9 cellular contexts compared by ENCODE assay signal in genomic region chrX:14496674-14497073, GRCh38. TPM values are rescaled to one million over a fixed set of nuclear protein-coding genes. Genes with fewer than 3 reads are reported as not detected.
DNase-seq lines count a peak whose midpoint lies in the region; ATAC-seq and TF ChIP-seq lines count a peak whose summit lies in the region.
"Had no signal": no experiment of that assay in that cellular context is flagged by ENCODE, and none has a peak within 500 bp of the region (broad histone marks: within the 10 kb centered on the region; RNA-seq: fewer than 3 reads in every experiment).

No MANE protein-coding gene starts in this region.

- TF ChIP-seq EP300 in transverse colon (IDR thresholded peaks at IDR 0.05; ENCODE audit: low read depth) = no peak
- TF ChIP-seq EP300 in upper lobe of left lung (IDR thresholded peaks at IDR 0.05) = no peak

- no peak for DNase-seq in heart right ventricle
- DNase-seq in left cardiac atrium = no peak
- no peak for DNase-seq in effector memory CD4-positive, alpha-beta T cell
- no peak for DNase-seq in transverse colon
- DNase-seq in upper lobe of left lung = no peak
- DNase-seq in MG63 = no peak
- DNase-seq in NCI-H146 (lab: John Stamatoyannopoulos, UW) = no peak
- DNase-seq: activated CD4-positive, alpha-beta T cell treated with anti-CD3 and anti-CD28 coated beads, Interleukin-2, amount 50 U/mL, for 4 hours had no signal

- H3K4me3 ChIP-seq in heart right ventricle (peak overlapping the region in 6 of 10 donors; percentile 32 to 42 (median 36)), transverse colon (peak overlapping the region in 1 of 4 donors; percentile 23), upper lobe of left lung (peak overlapping the region in 2 of 4 donors; percentile 34), MG63 (no peak overlapping the region; the same call in 1 of the 2 replicates)
- H3K4me3 ChIP-seq in effector memory CD4-positive, alpha-beta T cell (ENCODE audit: insufficient read depth, low read depth, low read length, poor library complexity, severe bottlenecking) = peak overlapping the region; percentile 43

- intact Hi-C loops in heart right ventricle (cut with DNase I) (loop anchor here in 2 of 10 donors (2.0 to 5.0 kb wide), 2 partner anchors 26 to 754 kb away; no protein-coding TSS in a partner anchor), left cardiac atrium (cut with DNase I) (no loop called here), transverse colon (cut with DNase I; ENCODE audit: low total_unique reads) (no loop called here)

- WGBS in heart right ventricle, 2 donors = 52 to 61% methylated on average over 3 of the region's 3 CpGs
- 49 to 57% methylated on average over 1 to 3 of the region's 3 CpGs for WGBS in transverse colon (ENCODE audit: low coverage in 1 of 2), 2 donors
- 46 to 57% methylated on average over 3 of the region's 3 CpGs for WGBS in upper lobe of left lung, 2 donors

- H3K9me3 ChIP-seq in heart right ventricle (no peaks in the 10 kb centered on the region), transverse colon (no peaks in the 10 kb centered on the region), upper lobe of left lung (no peaks in the 10 kb centered on the region), MG63 (no peaks in the 10 kb centered on the region)
- no peaks in the 10 kb centered on the region for H3K9me3 ChIP-seq in effector memory CD4-positive, alpha-beta T cell (ENCODE audit: control insufficient read depth, low read length)

- peak overlapping the region in 7 of 10 donors; percentile 15 to 79 (median 65) for H3K27ac ChIP-seq in heart right ventricle
- no peak overlapping the region for H3K27ac ChIP-seq in effector memory CD4-positive, alpha-beta T cell (ENCODE audit: insufficient read depth, low read length, poor library complexity, severe bottlenecking)
- H3K27ac ChIP-seq in transverse colon = peak overlapping the region; percentile 7 to 56 (median 30)
- peak overlapping the region in 2 of 4 donors; percentile 63 to 69 for H3K27ac ChIP-seq in upper lobe of left lung

- peaks cover 0 to 9% (median 0%) of the 10 kb centered on the region in 9 donors for H3K4me1 ChIP-seq in heart right ventricle
- H3K4me1 ChIP-seq in effector memory CD4-positive, alpha-beta T cell (ENCODE audit: control insufficient read depth, insufficient read depth, low read length, poor library complexity, severe bottlenecking) = no peaks in the 10 kb centered on the region
- H3K4me1 ChIP-seq in transverse colon = no peaks in the 10 kb centered on the region
- H3K4me1 ChIP-seq in upper lobe of left lung = peaks cover 0 to 3% (median 0%) of the 10 kb centered on the region in 4 donors

- in situ Hi-C loops in transverse colon (cut with MboI; ENCODE audit: low pct_ligation_motif_present in 1 of 4, low pct_unique_long_range_greater_than_20kb in 1 of 4, low sequenced_read_pairs in 3 of 4) = no loop called here

- TF ChIP-seq POLR2A in transverse colon (IDR thresholded peaks at IDR 0.05) (no peak), upper lobe of left lung (IDR thresholded peaks at IDR 0.05) (no peak)

- H3K36me3 ChIP-seq in heart right ventricle (no peaks in the 10 kb centered on the region), transverse colon (no peaks in the 10 kb centered on the region), upper lobe of left lung (no peaks in the 10 kb centered on the region), MG63 (no peaks in the 10 kb centered on the region)
- H3K36me3 ChIP-seq in effector memory CD4-positive, alpha-beta T cell (ENCODE audit: control insufficient read depth, insufficient read depth, low read length) = no peaks in the 10 kb centered on the region

- H3K27me3 ChIP-seq in heart right ventricle = peaks cover 0 to 7% (median 0%) of the 10 kb centered on the region in 7 donors
- H3K27me3 ChIP-seq in effector memory CD4-positive, alpha-beta T cell (replicated peaks; ENCODE audit: control insufficient read depth, insufficient read depth, low read length, poor library complexity, severe bottlenecking) = no peaks in the 10 kb centered on the region
- H3K27me3 ChIP-seq in transverse colon = no peaks in the 10 kb centered on the region
- H3K27me3 ChIP-seq in upper lobe of left lung = no peaks in the 10 kb centered on the region
- no peaks in the 10 kb centered on the region for H3K27me3 ChIP-seq in MG63

- no peak for ATAC-seq in heart right ventricle
- no peak for ATAC-seq in left cardiac atrium
- ATAC-seq in HG03108 (IDR thresholded peaks at IDR 0.05; ENCODE audit: unreplicated experiment) = peak; percentile 34
- no peak for ATAC-seq in upper lobe of left lung (ENCODE audit: low FRiP score in 2 of 2)

- TF ChIP-seq CTCF in heart right ventricle (IDR thresholded peaks at IDR 0.05) = no peak
- TF ChIP-seq CTCF in transverse colon (IDR thresholded peaks at IDR 0.05) = no peak
- no peak for TF ChIP-seq CTCF in upper lobe of left lung (IDR thresholded peaks at IDR 0.05)

RNA-seq across cellular contexts. Expression of gene GLRA2, which starts 32.7 kb away (rescaled TPM):
- total RNA-seq in heart right ventricle (not detected), left cardiac atrium (not detected), transverse colon (1 to 10 TPM in 1 of 4 donors, under 1 TPM in 1, not detected in 2; 0.79 to 1.8 TPM), upper lobe of left lung (not detected)
- not detected for polyA plus RNA-seq in heart right ventricle
- not detected in 2 replicates for total RNA-seq in MG63 (2014; rRNA removed; shearing (Covaris generic); ENCODE audit: low replicate concordance)
